10 cellular contexts compared by ENCODE assay signal in the genomic region with DNA sequence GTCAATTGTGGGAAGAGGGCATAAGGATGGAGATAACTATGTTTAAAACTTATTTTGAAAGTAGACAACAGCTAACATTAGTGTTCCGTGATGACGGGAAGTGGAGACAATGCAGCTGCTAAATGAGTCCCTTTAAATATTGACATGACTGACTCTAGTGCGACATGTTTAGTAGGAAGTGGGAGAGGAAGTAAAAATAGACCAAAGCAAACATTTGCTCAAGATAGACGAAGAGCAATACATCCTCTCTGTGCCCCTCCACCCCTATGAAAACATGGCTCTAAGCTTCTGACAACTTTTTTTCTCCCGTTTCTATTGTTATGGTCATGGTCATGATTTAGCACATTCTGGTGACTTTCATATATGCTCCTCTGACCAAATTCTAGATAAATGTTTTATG. TPM values are rescaled to one million over a fixed set of nuclear protein-coding genes. Genes with fewer than 3 reads are reported as not detected.
DNase-seq lines count a peak whose midpoint lies in the region; ATAC-seq and TF ChIP-seq lines count a peak whose summit lies in the region.
"Had no signal": no experiment of that assay in that cellular context is flagged by ENCODE, and none has a peak within 500 bp of the region (broad histone marks: within the 10 kb centered on the region; RNA-seq: fewer than 3 reads in every experiment).

No MANE protein-coding gene starts in this region.

- H3K36me3 ChIP-seq in heart left ventricle (no peaks in the 10 kb centered on the region), ascending aorta (no peaks in the 10 kb centered on the region), MG63 (no peaks in the 10 kb centered on the region)

- H3K27ac ChIP-seq in heart left ventricle (peak overlapping the region in 7 of 12 donors; percentile 9 to 82 (median 44)), ascending aorta (no peak overlapping the region)

- DNase-seq in CD14-positive monocyte (ENCODE audit: low spot score) (no peak), MV-4-11 (lab: John Stamatoyannopoulos, UW) (peak; percentile 82), heart left ventricle (peak in 2 of 5 donors; percentile 20 to 22), ascending aorta (ENCODE audit: low spot score in 2 of 2) (no peak), MG63 (no peak), D341Med (ENCODE audit: low spot score) (no peak)
- no peak for DNase-seq in activated effector memory CD4-positive, alpha-beta T cell treated with anti-CD3 and anti-CD28 coated beads, Interleukin-2, amount 50 U/mL, for 16 hours
- DNase-seq: NCI-H2171 had no signal

- peaks cover 0 to 2% of the 10 kb centered on the region in 2 donors for H3K36me3 Mint-ChIP-seq in CD14-positive monocyte
- H3K36me3 Mint-ChIP-seq: brain had no signal

- H3K4me3 ChIP-seq in heart left ventricle (no peak overlapping the region), ascending aorta (no peak overlapping the region), MG63 (no peak overlapping the region)

- TF ChIP-seq POLR2A in heart left ventricle (IDR thresholded peaks at IDR 0.05) = no peak

- 20 to 35% (median 26%) methylated on average over 5 of the region's 5 CpGs for WGBS in heart left ventricle, 4 donors

- H3K9me3 ChIP-seq in heart left ventricle (no peaks in the 10 kb centered on the region), ascending aorta (no peaks in the 10 kb centered on the region), MG63 (no peaks in the 10 kb centered on the region)

- H3K4me1 Mint-ChIP-seq in CD14-positive monocyte = peaks cover 32% of the 10 kb centered on the region
- H3K4me1 Mint-ChIP-seq: brain had no signal

- H3K4me1 ChIP-seq in heart left ventricle (peaks cover 0 to 64% (median 11%) of the 10 kb centered on the region in 12 donors), ascending aorta (no peaks in the 10 kb centered on the region)

- H3K27me3 Mint-ChIP-seq in CD14-positive monocyte (ENCODE audit: low read depth in 3 of 3) = peaks cover 0 to 2% (median 0%) of the 10 kb centered on the region in 3 donors

- H3K27me3 ChIP-seq in heart left ventricle (no peaks in the 10 kb centered on the region), ascending aorta (no peaks in the 10 kb centered on the region), MG63 (no peaks in the 10 kb centered on the region; the same call in 1 of the 2 replicates)

- peaks cover 0 to 10% (median 2%) of the 10 kb centered on the region in 7 donors for H3K9me3 Mint-ChIP-seq in CD14-positive monocyte
- H3K9me3 Mint-ChIP-seq: brain had no signal

- ATAC-seq in GM19463 (IDR thresholded peaks at IDR 0.05; ENCODE audit: unreplicated experiment) = peak; percentile 63
- peak; percentile 40 to 72 (median 57) for ATAC-seq in heart left ventricle

- H3K4me3 Mint-ChIP-seq in CD14-positive monocyte = peak overlapping the region; percentile 1 to 80
- H3K4me3 Mint-ChIP-seq: brain had no signal

- TF ChIP-seq CTCF in CD14-positive monocyte (IDR thresholded peaks at IDR 0.05) (no peak), heart left ventricle (IDR thresholded peaks at IDR 0.05) (no peak), ascending aorta (IDR thresholded peaks at IDR 0.05) (no peak)

- intact Hi-C loops in CD14-positive monocyte (cut with micrococcal nuclease) (loop anchor here in 1 of 2 donors (10.0 kb wide), 1 partner anchor 359 kb away; the partner anchor contains the start of gene IVNS1ABP), heart left ventricle (cut with DNase I) (loop anchor here (5.0 to 10.0 kb wide), 12 partner anchors 79 to 519 kb away; partner anchors contain the start of genes IVNS1ABP (in 7 of the 10), SWT1 (in 2 of the 10) and TRMT1L (in 2 of the 10)), ascending aorta (cut with DNase I) (no loop called here)

- H3K27ac Mint-ChIP-seq in CD14-positive monocyte = peak overlapping the region; percentile 4 to 71 (median 55)
- H3K27ac Mint-ChIP-seq: brain had no signal

RNA-seq across cellular contexts. Expression of gene HMCN1, which starts 60.0 kb away (rescaled TPM):
- polyA plus RNA-seq in CD14-positive monocyte (not detected), heart left ventricle (1 to 10 TPM; 2.1 to 3.9 TPM)
- total RNA-seq in heart left ventricle (10 to 100 TPM in 2 of 9 donors, 1 to 10 TPM in 7; 3.3 to 14.1 (median 6.2) TPM), ascending aorta (61.7 TPM)
- under 0.01 TPM in 1 of 2 replicates, not detected in the other for total RNA-seq in MG63 (2014; rRNA removed; shearing (Covaris generic); ENCODE audit: low replicate concordance)

Comparison
In these comparisons a context has a peak if more than half of its experiments do, and no peak if none do; other contexts are left out.
1. H3K27ac ChIP-seq: peak in heart left ventricle (7 of 12); none in ascending aorta (0 of 2).